8 cellular contexts compared by ENCODE assay signal in the genomic region with DNA sequence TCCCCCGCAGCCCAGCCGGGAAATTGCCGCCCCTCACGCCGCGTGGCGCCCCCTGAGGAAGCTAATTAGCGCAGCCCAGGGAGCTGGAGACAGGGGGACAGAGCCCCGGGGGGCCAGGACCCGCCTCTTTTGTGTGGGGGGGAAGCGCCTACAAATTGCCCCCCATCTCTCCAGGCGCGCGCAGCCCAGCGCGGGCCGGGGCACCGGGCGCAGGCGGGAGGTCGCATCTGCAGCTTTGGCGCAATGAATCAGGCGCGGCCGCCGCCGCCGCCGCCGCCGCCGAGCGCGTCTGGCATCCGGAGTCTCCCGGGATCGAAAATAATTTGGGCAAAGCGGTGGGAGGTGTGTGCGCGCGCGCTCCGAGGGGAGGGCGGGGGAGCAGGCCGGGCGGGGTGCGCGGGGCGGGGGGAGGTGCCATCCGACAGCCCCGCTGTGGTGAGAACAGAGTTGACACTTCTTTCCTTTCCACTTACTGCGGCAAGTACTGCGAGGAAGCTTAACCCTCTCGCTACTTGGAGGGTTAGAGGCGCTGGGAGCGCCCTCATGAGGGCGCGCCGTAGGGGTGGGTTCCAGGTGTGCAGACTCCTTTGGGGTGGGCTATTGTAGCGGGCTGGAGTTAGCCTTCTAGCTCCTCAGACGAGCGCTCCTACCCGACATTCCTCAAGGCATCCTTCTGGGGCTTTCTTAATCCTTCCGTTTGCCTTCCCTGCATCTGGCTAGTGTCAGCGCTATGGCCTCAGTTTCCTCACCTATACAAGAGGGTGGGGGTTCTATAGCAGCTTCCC.
DNase-seq lines count a peak whose midpoint lies in the region; ATAC-seq, FAIRE-seq and TF ChIP-seq lines count a peak whose summit lies in the region.

No MANE protein-coding gene starts in this region.

- no peak for TF ChIP-seq POLR2A in HepG2 (IDR thresholded peaks at IDR 0.05; ENCODE audit: insufficient read depth in 1 of 2, low read depth in 2 of 2, low read length in 2 of 2)

- CTCF ChIA-PET in HepG2 (lab: Yijun Ruan, JAX; ENCODE audit: low intra/inter-chr PET ratio, low total read pairs) = no interaction called here

- POLR2A ChIA-PET in HepG2 (lab: Yijun Ruan, JAX) = interaction anchor here (0.9 to 6.1 kb wide), 10 partner anchors 10 to 74 kb away, joined by 3 to 62 read pairs (median 3); no protein-coding TSS in a partner anchor

- peak; percentile 7 for ATAC-seq in HepG2

- 29% methylated on average over 11 of the region's 65 CpGs for WGBS in HepG2 (ENCODE audit: low lambda C conversion rate)

- H3K9me3 ChIP-seq in colonic mucosa (no peaks in the 10 kb centered on the region), HepG2 (ENCODE audit: low read length) (no peaks in the 10 kb centered on the region)

- H3K27ac ChIP-seq in colonic mucosa (no peak overlapping the region), HepG2 (ENCODE audit: extremely low read length, insufficient read depth, low read length) (peak overlapping the region; percentile 46)

- DNase-seq in 8988T (peak; percentile 74), GM18507 (ENCODE audit: extremely low spot score, insufficient read length, low read depth) (no peak), NCI-H1694 treated with DMSO at 0.1 percent for 48 hours (lab: John Stamatoyannopoulos, UW) (peak; percentile 25), colonic mucosa (peak; percentile 39), HepG2 (ENCODE audit: low spot score) (no peak)
- peak; percentile 39 for DNase-seq in activated CD4-positive, CD25-positive, alpha-beta regulatory T cell treated with anti-CD3 and anti-CD28 coated beads, Interleukin-2, amount 50 U/mL, for 72 hours
- DNase-seq in stimulated activated CD8-positive, alpha-beta memory T cell treated with anti-CD3 and anti-CD28 coated beads, Interleukin-12 subunit alpha, Interleukin-12 subunit beta, amount 100 ng/mL, for 1 hour (ENCODE audit: low read depth) = peak; percentile 44
- DNase-seq in NK-92 treated with Interleukin-12 subunit alpha and Interleukin-12 subunit beta, amount 100 ng/mL, for 24 hours (lab: John Stamatoyannopoulos, UW) = no peak

- H3K4me2 ChIP-seq in HepG2 (ENCODE audit: low read depth, low read length) = peak overlapping the region; percentile 75

- no peak overlapping the region for H2AFZ ChIP-seq in HepG2 (ENCODE audit: low read length)

- TF ChIP-seq CTCF in colonic mucosa (IDR thresholded peaks at IDR 0.05) (no peak), HepG2 (CRISPR knock-in tag; IDR thresholded peaks at IDR 0.05) (peak; percentile 47)

- FAIRE-seq in GM18507 (lab: Jason Lieb, UNC) (peak; percentile 74), HepG2 (lab: Jason Lieb, UNC) (no peak)

- H3K9ac ChIP-seq in colonic mucosa (ENCODE audit: low read depth in 2 of 2, low read length in 2 of 2) = peak overlapping the region; percentile 16 to 34
- peak overlapping the region; percentile 51 for H3K9ac ChIP-seq in HepG2 (ENCODE audit: insufficient read depth, low read depth, low read length)

- H3K79me2 ChIP-seq in HepG2 (ENCODE audit: insufficient read depth, low read length) = no peaks in the 10 kb centered on the region

- intact Hi-C loops in colonic mucosa (cut with DNase I) (no loop called here), HepG2 (cut with micrococcal nuclease; ENCODE audit: unreplicated experiment) (no loop called here)

- in situ Hi-C loops in HepG2 (cut with HindIII; ENCODE audit: extremely low pct_ligation_motif_present, low pct_unique_long_range_greater_than_20kb) = no loop called here

- H3K27me3 ChIP-seq in colonic mucosa = peaks cover 22% of the 10 kb centered on the region
- no peaks in the 10 kb centered on the region for H3K27me3 ChIP-seq in HepG2 (ENCODE audit: control insufficient read depth in 1 of 2, insufficient read depth in 2 of 2, low read length in 2 of 2)

- H3K4me1 ChIP-seq in colonic mucosa (peaks cover 10% of the 10 kb centered on the region), HepG2 (ENCODE audit: insufficient read depth, low read length) (peaks cover 58% of the 10 kb centered on the region)

- TF ChIP-seq RAD21 in HepG2 (CRISPR knock-in tag; IDR thresholded peaks at IDR 0.05) = no peak

- H3K4me3 ChIP-seq in colonic mucosa = peak overlapping the region; percentile 30
- peak overlapping the region; percentile 52 to 74 (median 56); a peak in 5 of 6 replicates for H3K4me3 ChIP-seq in HepG2 (replicated peaks in 1 of 3; ENCODE audit: insufficient read depth in 1 of 3, low read depth in 2 of 3, low read length in 3 of 3)

- TF ChIP-seq EP300 in HepG2 (IDR thresholded peaks at IDR 0.05; ENCODE audit: low read depth in 2 of 2, low read length in 2 of 2) (no peak), HepG2 (CRISPR knock-in tag; IDR thresholded peaks at IDR 0.05; ENCODE audit: borderline replicate concordance) (no peak)

- no TSS peak for BruUV-seq in HepG2 (replicated peaks; lab: Mats Ljungman, UMichigan)

- no peaks in the 10 kb centered on the region for H4K20me1 ChIP-seq in HepG2 (ENCODE audit: insufficient read depth, low read length)

- no peaks in the 10 kb centered on the region for H3K36me3 ChIP-seq in colonic mucosa
- H3K36me3 ChIP-seq in HepG2 (replicated peaks in 1 of 2; ENCODE audit: control insufficient read depth in 1 of 2, insufficient read depth in 2 of 2, low read length in 2 of 2) = no peaks in the 10 kb centered on the region

TF ChIP-seq in HepG2, 621 proteins besides CTCF, POLR2A, EP300 and RAD21 (continues in another document):
- no peak for TF ChIP-seq ZNF317 (CRISPR knock-in tag; IDR thresholded peaks at IDR 0.05)
- no peak for TF ChIP-seq SOX6 (IDR thresholded peaks at IDR 0.05)
- no peak for TF ChIP-seq SOX6 (CRISPR knock-in tag; IDR thresholded peaks at IDR 0.05)
- TF ChIP-seq ZNF563 (CRISPR knock-in tag; IDR thresholded peaks at IDR 0.05) = no peak
- TF ChIP-seq WIZ (CRISPR knock-in tag; IDR thresholded peaks at IDR 0.05) = no peak
- TF ChIP-seq, protein P1, sequence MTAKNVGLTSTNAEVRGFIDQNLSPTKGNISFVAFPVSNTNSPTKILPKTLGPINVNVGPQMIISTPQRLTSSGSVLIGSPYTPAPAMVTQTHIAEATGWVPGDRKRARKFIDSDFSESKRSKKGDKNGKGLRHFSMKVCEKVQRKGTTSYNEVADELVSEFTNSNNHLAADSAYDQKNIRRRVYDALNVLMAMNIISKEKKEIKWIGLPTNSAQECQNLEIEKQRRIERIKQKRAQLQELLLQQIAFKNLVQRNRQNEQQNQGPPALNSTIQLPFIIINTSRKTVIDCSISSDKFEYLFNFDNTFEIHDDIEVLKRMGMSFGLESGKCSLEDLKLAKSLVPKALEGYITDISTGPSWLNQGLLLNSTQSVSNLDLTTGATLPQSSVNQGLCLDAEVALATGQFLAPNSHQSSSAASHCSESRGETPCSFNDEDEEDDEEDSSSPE (CRISPR knock-in tag; IDR thresholded peaks at IDR 0.05) = no peak
- no peak for TF ChIP-seq HOXA5 (CRISPR knock-in tag; IDR thresholded peaks at IDR 0.05)
- TF ChIP-seq PCBP2 (optimal IDR thresholded peaks at IDR 0.05; ENCODE audit: low read depth, low read length, poor library complexity, severe bottlenecking) = no peak
- 0 out of 2 replicates have a peak, but pooled peaks have one; percentile 13 for TF ChIP-seq SALL1 (CRISPR knock-in tag; IDR thresholded peaks at IDR 0.05)
- no peak for TF ChIP-seq SP4 (CRISPR knock-in tag; IDR thresholded peaks at IDR 0.05)
- no peak for TF ChIP-seq ZKSCAN5 (CRISPR knock-in tag; IDR thresholded peaks at IDR 0.05)
- no peak for TF ChIP-seq ELF1 (CRISPR knock-in tag; IDR thresholded peaks at IDR 0.05)
- TF ChIP-seq, protein P2, sequence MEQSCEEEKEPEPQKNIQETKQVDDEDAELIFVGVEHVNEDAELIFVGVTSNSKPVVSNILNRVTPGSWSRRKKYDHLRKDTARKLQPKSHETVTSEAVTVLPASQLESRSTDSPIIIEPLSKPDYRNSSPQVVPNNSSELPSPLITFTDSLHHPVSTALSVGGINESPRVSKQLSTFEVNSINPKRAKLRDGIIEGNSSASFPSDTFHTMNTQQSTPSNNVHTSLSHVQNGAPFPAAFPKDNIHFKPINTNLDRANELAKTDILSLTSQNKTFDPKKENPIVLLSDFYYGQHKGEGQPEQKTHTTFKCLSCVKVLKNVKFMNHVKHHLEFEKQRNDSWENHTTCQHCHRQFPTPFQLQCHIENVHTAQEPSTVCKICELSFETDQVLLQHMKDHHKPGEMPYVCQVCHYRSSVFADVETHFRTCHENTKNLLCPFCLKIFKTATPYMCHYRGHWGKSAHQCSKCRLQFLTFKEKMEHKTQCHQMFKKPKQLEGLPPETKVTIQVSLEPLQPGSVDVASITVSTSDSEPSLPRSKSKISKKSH (CRISPR knock-in tag; IDR thresholded peaks at IDR 0.05; ENCODE audit: borderline replicate concordance) = no peak
- no peak for TF ChIP-seq ZNF460 (CRISPR knock-in tag; IDR thresholded peaks at IDR 0.05; ENCODE audit: borderline replicate concordance)
- TF ChIP-seq ZNF737 (CRISPR knock-in tag; IDR thresholded peaks at IDR 0.05; ENCODE audit: borderline replicate concordance) = no peak
- no peak for TF ChIP-seq CBX2 (IDR thresholded peaks at IDR 0.05; ENCODE audit: low read depth, low read length)
- no peak for TF ChIP-seq CBX2 (CRISPR knock-in tag; IDR thresholded peaks at IDR 0.05; ENCODE audit: low read depth)
- TF ChIP-seq, protein P3, sequence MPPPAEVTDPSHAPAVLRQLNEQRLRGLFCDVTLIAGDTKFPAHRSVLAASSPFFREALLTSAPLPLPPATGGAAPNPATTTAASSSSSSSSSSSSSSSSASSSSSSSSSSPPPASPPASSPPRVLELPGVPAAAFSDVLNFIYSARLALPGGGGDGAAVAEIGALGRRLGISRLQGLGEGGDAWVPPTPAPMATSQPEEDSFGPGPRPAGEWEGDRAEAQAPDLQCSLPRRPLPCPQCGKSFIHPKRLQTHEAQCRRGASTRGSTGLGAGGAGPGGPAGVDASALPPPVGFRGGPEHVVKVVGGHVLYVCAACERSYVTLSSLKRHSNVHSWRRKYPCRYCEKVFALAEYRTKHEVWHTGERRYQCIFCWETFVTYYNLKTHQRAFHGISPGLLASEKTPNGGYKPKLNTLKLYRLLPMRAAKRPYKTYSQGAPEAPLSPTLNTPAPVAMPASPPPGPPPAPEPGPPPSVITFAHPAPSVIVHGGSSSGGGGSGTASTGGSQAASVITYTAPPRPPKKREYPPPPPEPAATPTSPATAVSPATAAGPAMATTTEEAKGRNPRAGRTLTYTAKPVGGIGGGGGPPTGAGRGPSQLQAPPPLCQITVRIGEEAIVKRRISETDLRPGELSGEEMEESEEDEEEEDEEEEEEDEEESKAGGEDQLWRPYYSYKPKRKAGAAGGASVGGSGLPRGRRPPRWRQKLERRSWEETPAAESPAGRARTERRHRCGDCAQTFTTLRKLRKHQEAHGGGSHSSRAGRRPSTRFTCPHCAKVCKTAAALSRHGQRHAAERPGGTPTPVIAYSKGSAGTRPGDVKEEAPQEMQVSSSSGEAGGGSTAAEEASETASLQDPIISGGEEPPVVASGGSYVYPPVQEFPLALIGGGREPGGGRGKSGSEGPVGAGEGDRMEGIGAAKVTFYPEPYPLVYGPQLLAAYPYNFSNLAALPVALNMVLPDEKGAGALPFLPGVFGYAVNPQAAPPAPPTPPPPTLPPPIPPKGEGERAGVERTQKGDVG (CRISPR knock-in tag; IDR thresholded peaks at IDR 0.05; ENCODE audit: borderline replicate concordance) = no peak
- TF ChIP-seq TMF1 (CRISPR knock-in tag; IDR thresholded peaks at IDR 0.05; ENCODE audit: low read depth) = no peak

Comparison
In these comparisons a context has a peak if more than half of its experiments do, and no peak if none do; other contexts are left out.
1. DNase-seq: peak in 8988T (single experiment), NCI-H1694 treated with DMSO at 0.1 percent for 48 hours (single experiment), activated CD4-positive, CD25-positive, alpha-beta regulatory T cell treated with anti-CD3 and anti-CD28 coated beads, Interleukin-2, amount 50 U/mL, for 72 hours (single experiment), colonic mucosa (single experiment) and stimulated activated CD8-positive, alpha-beta memory T cell treated with anti-CD3 and anti-CD28 coated beads, Interleukin-12 subunit alpha, Interleukin-12 subunit beta, amount 100 ng/mL, for 1 hour (single experiment); none in GM18507 (single experiment), HepG2 (single experiment) and NK-92 treated with Interleukin-12 subunit alpha and Interleukin-12 subunit beta, amount 100 ng/mL, for 24 hours (single experiment).